In genomic region chr2:42977236-42978174, GRCh38 we compare ENCODE assay signal across 18 cellular contexts.
A peak's percentile ranks its signal among the peaks of the same experiment; 100 is the strongest.
DNase-seq lines count a peak whose midpoint lies in the region; ATAC-seq and TF ChIP-seq lines count a peak whose summit lies in the region.
"Had no signal": no experiment of that assay in that cellular context is flagged by ENCODE, and none has a peak within 500 bp of the region (broad histone marks: within the 10 kb centered on the region; RNA-seq: fewer than 3 reads in every experiment).

No MANE protein-coding gene starts in this region.

- H3K9me3 Mint-ChIP-seq in naive thymus-derived CD8-positive, alpha-beta T cell = no peaks in the 10 kb centered on the region
- H3K9me3 Mint-ChIP-seq: GM23338 had no signal

- peaks cover 13 to 28% (median 17%) of the 10 kb centered on the region in 4 donors for H3K4me1 Mint-ChIP-seq in naive thymus-derived CD8-positive, alpha-beta T cell

- 71 to 75% methylated on average over 1 to 12 of the region's 12 CpGs for WGBS in transverse colon (ENCODE audit: low coverage in 1 of 2), 2 donors

- no peak for TF ChIP-seq CTCF in VCaP (conservative IDR thresholded peaks at IDR 0.05)
- TF ChIP-seq CTCF in transverse colon (IDR thresholded peaks at IDR 0.05) = no peak

- no peaks in the 10 kb centered on the region for H3K27me3 Mint-ChIP-seq in naive thymus-derived CD8-positive, alpha-beta T cell

- no peaks in the 10 kb centered on the region for H3K36me3 Mint-ChIP-seq in naive thymus-derived CD8-positive, alpha-beta T cell
- H3K36me3 Mint-ChIP-seq: WTC11 had no signal

- peak; percentile 50 for DNase-seq in activated effector memory CD4-positive, alpha-beta T cell treated with anti-CD3 and anti-CD28 coated beads, Interleukin-2, amount 50 U/mL, for 16 hours
- no peak for DNase-seq in activated effector memory CD4-positive, alpha-beta T cell treated with Interleukin-2 at 50 U/mL for 16 hours
- peak in 3 of 10 donors; percentile 21 to 60 (median 34) for DNase-seq in naive thymus-derived CD8-positive, alpha-beta T cell
- DNase-seq in transverse colon (no peak), iPS-NIHi11 (ENCODE audit: low spot score) (no peak), epidermal melanocyte (ENCODE audit: insufficient read length, low spot score) (no peak)
- DNase-seq: ACHN; cerebellar nuclear complex; DMS 273 treated with DMSO at 0.1 percent for 48 hours; kidney; NCI-H1417 treated with DMSO at 0.1 percent for 48 hours; NCI-H446 treated with DMSO at 0.1 percent for 48 hours; stimulated activated CD4-positive, alpha-beta T cell treated with anti-CD3 and anti-CD28 coated beads, Interleukin-2, amount 100 ng/mL, for 24 hours had no signal

- H3K9me3 ChIP-seq in transverse colon = no peaks in the 10 kb centered on the region

- TF ChIP-seq POLR2A in transverse colon (IDR thresholded peaks at IDR 0.05) = no peak

- peak overlapping the region; percentile 8; the same call in 1 of the 2 replicates for H3K27ac ChIP-seq in VCaP
- peak overlapping the region in 3 of 4 donors; percentile 44 to 73 (median 70) for H3K27ac ChIP-seq in transverse colon
- H3K27ac ChIP-seq: epithelial cell of prostate had no signal

- no peak for TF ChIP-seq EP300 in transverse colon (IDR thresholded peaks at IDR 0.05; ENCODE audit: low read depth)

- H3K4me1 ChIP-seq in transverse colon = peaks cover 14 to 47% (median 36%) of the 10 kb centered on the region in 4 donors

- peak overlapping the region in 6 of 10 donors; percentile 27 to 85 (median 68) for H3K27ac Mint-ChIP-seq in naive thymus-derived CD8-positive, alpha-beta T cell
- H3K27ac Mint-ChIP-seq: GM23338, WTC11 had no signal

- in situ Hi-C loops in transverse colon (cut with MboI; ENCODE audit: low pct_ligation_motif_present in 1 of 4, low pct_unique_long_range_greater_than_20kb in 1 of 4, low sequenced_read_pairs in 3 of 4) = loop anchor here in 3 of 4 donors (10.0 kb wide), 3 partner anchors 147 to 507 kb away; no protein-coding TSS in a partner anchor

- H3K36me3 ChIP-seq in transverse colon = no peaks in the 10 kb centered on the region

- no peak overlapping the region for H3K4me3 ChIP-seq in transverse colon
- H3K4me3 ChIP-seq: GM23338 had no signal

- peak overlapping the region in 2 of 10 donors; percentile 41 to 57 for H3K4me3 Mint-ChIP-seq in naive thymus-derived CD8-positive, alpha-beta T cell
- H3K4me3 Mint-ChIP-seq: GM23338, WTC11 had no signal

- intact Hi-C loops in transverse colon (cut with DNase I; ENCODE audit: low total_unique reads) = loop anchor here (10.0 kb wide), 1 partner anchor 507 kb away; no protein-coding TSS in a partner anchor

- ATAC-seq in naive thymus-derived CD8-positive, alpha-beta T cell = peak; percentile 74 to 83
- no peak for ATAC-seq in HG03159 (IDR thresholded peaks at IDR 0.05; ENCODE audit: unreplicated experiment)
- ATAC-seq: GM23338, WTC11 had no signal

- POLR2A ChIA-PET in naive thymus-derived CD8-positive, alpha-beta T cell (lab: Charles Lee) = interaction anchor here (0.6 to 4.6 kb wide), 5 partner anchors 10 to 251 kb away, joined by 3 to 48 read pairs (median 6); partner anchors contain the start of gene ZFP36L2

- no peaks in the 10 kb centered on the region for H3K27me3 ChIP-seq in transverse colon
